Comparison of ENCODE assay signal across 9 cellular contexts in the genomic region with DNA sequence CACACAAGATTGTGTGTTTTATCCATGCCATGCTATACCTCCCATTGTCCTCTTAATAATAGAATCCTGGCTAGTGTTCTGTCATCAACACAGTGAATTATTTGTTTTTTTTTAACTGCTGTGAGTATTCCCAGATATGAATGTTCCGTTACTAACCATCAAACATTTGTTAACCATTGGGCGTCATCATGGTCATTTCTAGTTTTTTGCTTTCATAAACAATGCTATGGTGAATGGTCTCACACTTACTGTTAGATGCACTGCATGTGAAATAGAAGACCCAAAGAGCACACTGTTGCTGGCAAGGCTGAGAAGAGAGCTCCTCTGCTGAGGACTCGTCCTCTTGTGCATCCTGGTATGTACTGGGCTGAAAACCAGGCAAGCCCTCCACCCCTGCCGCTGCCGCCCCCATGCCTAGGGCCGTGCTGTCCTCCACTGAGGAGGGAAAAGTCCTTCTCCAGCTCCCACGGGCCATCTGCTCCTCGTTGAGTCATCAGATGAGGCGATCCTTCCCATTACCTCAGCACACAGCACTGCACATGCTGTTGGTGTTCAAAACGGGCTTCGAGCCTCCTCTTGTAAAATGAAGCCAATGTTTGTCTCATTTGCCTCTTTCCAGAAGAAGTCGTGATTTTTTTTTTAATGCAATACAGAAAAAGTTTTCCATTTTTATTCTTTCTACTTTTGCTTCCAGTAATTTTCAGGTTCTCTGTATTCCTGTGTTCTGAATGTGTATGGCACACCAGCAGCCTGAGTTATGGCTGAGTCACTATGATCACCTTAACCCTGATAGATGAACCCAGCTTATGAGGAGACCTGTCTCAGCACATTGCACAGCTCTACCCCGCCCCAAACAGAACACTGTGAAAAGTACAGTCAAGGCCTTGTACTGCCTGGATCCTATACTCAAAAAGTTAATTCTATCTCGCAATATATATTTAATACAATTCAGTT.
A peak's percentile ranks its signal among the peaks of the same experiment; 100 is the strongest.
DNase-seq lines count a peak whose midpoint lies in the region; ATAC-seq and TF ChIP-seq lines count a peak whose summit lies in the region.
"Had no signal": no experiment of that assay in that cellular context is flagged by ENCODE, and none has a peak within 500 bp of the region (broad histone marks: within the 10 kb centered on the region; RNA-seq: fewer than 3 reads in every experiment).

No MANE protein-coding gene starts in this region.

- no peaks in the 10 kb centered on the region for H3K9me2 ChIP-seq in PC-3 (replicated peaks; ENCODE audit: low read length)

- H3K4me1 Mint-ChIP-seq in neural crest cell: peaks cover 26% of the 10 kb centered on the region
- H3K4me1 Mint-ChIP-seq in activated naive CD4-positive, alpha-beta T cell treated with anti-CD3 and anti-CD28 coated beads for 36 hours (ENCODE audit: low read depth): peaks cover 12% of the 10 kb centered on the region

- POLR2A ChIA-PET in PC-3 (lab: Charles Lee; ENCODE audit: unreplicated experiment): no interaction called here

- no peak overlapping the region for H3K4me3 Mint-ChIP-seq in neural crest cell
- no peak overlapping the region for H3K4me3 Mint-ChIP-seq in activated naive CD4-positive, alpha-beta T cell treated with anti-CD3 and anti-CD28 coated beads for 36 hours

- no peaks in the 10 kb centered on the region for H4K20me1 ChIP-seq in PC-3 (ENCODE audit: low read length)

- H3K36me3 ChIP-seq in PC-3 (ENCODE audit: low read depth, low read length): no peaks in the 10 kb centered on the region
- H3K36me3 ChIP-seq in esophagus (ENCODE audit: control insufficient read depth in 2 of 2, insufficient read depth in 2 of 2, low read length in 1 of 2): no peaks in the 10 kb centered on the region

- H3K4me2 ChIP-seq in PC-3 (ENCODE audit: low read length): peak overlapping the region; percentile 34

- H3F3A ChIP-seq in PC-3 (ENCODE audit: low read length, unreplicated experiment): no peaks in the 10 kb centered on the region

- WGBS in esophagus, 2 donors: 51 to 59% methylated on average over 14 of the region's 14 CpGs

- CTCF ChIA-PET in PC-3 (lab: Charles Lee): no interaction called here
- CTCF ChIA-PET in activated naive CD4-positive, alpha-beta T cell treated with anti-CD3 and anti-CD28 coated beads for 36 hours (lab: Charles Lee): no interaction called here

- H3K9ac ChIP-seq in PC-3 (ENCODE audit: low read length): peak overlapping the region; percentile 9; the same call in 1 of the 2 replicates

- BruUV-seq in PC-3 (replicated peaks; lab: Mats Ljungman, UMichigan): no TSS peak

- ATAC-seq in PC-3 (peak; percentile 71), HG02571 (IDR thresholded peaks at IDR 0.05; ENCODE audit: unreplicated experiment) (no peak), HG02610 (IDR thresholded peaks at IDR 0.05; ENCODE audit: unreplicated experiment) (no peak)

- H3K36me3 Mint-ChIP-seq in neural crest cell (ENCODE audit: low read depth): peaks cover 5% of the 10 kb centered on the region
- H3K36me3 Mint-ChIP-seq in activated naive CD4-positive, alpha-beta T cell treated with anti-CD3 and anti-CD28 coated beads for 36 hours (ENCODE audit: low read depth): no peaks in the 10 kb centered on the region

- no peaks in the 10 kb centered on the region for H3K79me2 ChIP-seq in PC-3 (ENCODE audit: low read length)

- peak overlapping the region; percentile 29 for H3K27ac Mint-ChIP-seq in neural crest cell (ENCODE audit: unreplicated experiment)
- H3K27ac Mint-ChIP-seq in activated naive CD4-positive, alpha-beta T cell treated with anti-CD3 and anti-CD28 coated beads for 36 hours: no peak overlapping the region

- H3K4me1 ChIP-seq in PC-3 (ENCODE audit: insufficient read depth, low read length): peaks cover 39% of the 10 kb centered on the region
- H3K4me1 ChIP-seq in esophagus (ENCODE audit: control insufficient read depth in 2 of 2, insufficient read depth in 2 of 2, low read length in 1 of 2): peaks cover 2 to 14% of the 10 kb centered on the region in 2 donors

- H3K27me3 ChIP-seq in PC-3 (ENCODE audit: low read length) (no peaks in the 10 kb centered on the region), esophagus (ENCODE audit: control insufficient read depth in 1 of 2, insufficient read depth in 2 of 2, low read length in 2 of 2) (no peaks in the 10 kb centered on the region)

- TF ChIP-seq CTCF in AG09309 (IDR thresholded peaks at IDR 0.05; ENCODE audit: control insufficient read depth, insufficient read depth, low read depth, low read length, missing control alignments): no peak
- no peak for TF ChIP-seq CTCF in PC-3 (conservative IDR thresholded peaks at IDR 0.05; ENCODE audit: low read depth, low read length)
- TF ChIP-seq CTCF in neural crest cell (conservative IDR thresholded peaks at IDR 0.05): no peak

- H3K9me3 ChIP-seq in PC-3 (ENCODE audit: low read length): no peaks in the 10 kb centered on the region
- no peaks in the 10 kb centered on the region for H3K9me3 ChIP-seq in esophagus (ENCODE audit: control insufficient read depth in 2 of 2, insufficient read depth in 1 of 2, low read depth in 1 of 2, low read length in 1 of 2)

- no peaks in the 10 kb centered on the region for H3K9me3 Mint-ChIP-seq in neural crest cell
- H3K9me3 Mint-ChIP-seq in activated naive CD4-positive, alpha-beta T cell treated with anti-CD3 and anti-CD28 coated beads for 36 hours: no peaks in the 10 kb centered on the region

- DNase-seq in AG09309 (ENCODE audit: low read depth) (peak; percentile 51), PC-3 (peak; percentile 58), neural crest cell (ENCODE audit: low read depth, low spot score) (no peak), epidermal melanocyte (ENCODE audit: insufficient read length, low spot score) (no peak)
- DNase-seq in activated naive CD4-positive, alpha-beta T cell treated with anti-CD3 and anti-CD28 coated beads for 36 hours: no peak

- H3K4me3 ChIP-seq in AG09309 (ENCODE audit: control insufficient read depth, low read depth, low read length) (no peak overlapping the region), PC-3 (ENCODE audit: low read length) (no peak overlapping the region), esophagus (ENCODE audit: low read depth in 1 of 2, low read length in 2 of 2) (no peak overlapping the region)

- H3K27ac ChIP-seq in PC-3 (ENCODE audit: low read length) (peak overlapping the region; percentile 79), esophagus (ENCODE audit: low read depth in 2 of 2, low read length in 1 of 2) (peak overlapping the region; percentile 80 to 82)
- H3K27ac ChIP-seq: HL-60 had no signal

- H2AFZ ChIP-seq in PC-3 (ENCODE audit: low read length): peak overlapping the region; percentile 37; the same call in 1 of the 2 replicates

- intact Hi-C loops in PC-3 (cut with micrococcal nuclease): no loop called here
- intact Hi-C loops in activated naive CD4-positive, alpha-beta T cell treated with anti-CD3 and anti-CD28 coated beads for 36 hours (cut with micrococcal nuclease): no loop called here

- H3K27me3 Mint-ChIP-seq in neural crest cell (ENCODE audit: low read depth): no peaks in the 10 kb centered on the region
- no peaks in the 10 kb centered on the region for H3K27me3 Mint-ChIP-seq in activated naive CD4-positive, alpha-beta T cell treated with anti-CD3 and anti-CD28 coated beads for 36 hours (ENCODE audit: low read depth)

Comparison
In these comparisons a context has a peak if more than half of its experiments do, and no peak if none do; other contexts are left out.
1. DNase-seq: peak in AG09309 (single experiment) and PC-3 (single experiment); none in neural crest cell (single experiment), epidermal melanocyte (single experiment) and activated naive CD4-positive, alpha-beta T cell treated with anti-CD3 and anti-CD28 coated beads for 36 hours (single experiment).